ENCODE assay signal across 8 cellular contexts in the genomic region with DNA sequence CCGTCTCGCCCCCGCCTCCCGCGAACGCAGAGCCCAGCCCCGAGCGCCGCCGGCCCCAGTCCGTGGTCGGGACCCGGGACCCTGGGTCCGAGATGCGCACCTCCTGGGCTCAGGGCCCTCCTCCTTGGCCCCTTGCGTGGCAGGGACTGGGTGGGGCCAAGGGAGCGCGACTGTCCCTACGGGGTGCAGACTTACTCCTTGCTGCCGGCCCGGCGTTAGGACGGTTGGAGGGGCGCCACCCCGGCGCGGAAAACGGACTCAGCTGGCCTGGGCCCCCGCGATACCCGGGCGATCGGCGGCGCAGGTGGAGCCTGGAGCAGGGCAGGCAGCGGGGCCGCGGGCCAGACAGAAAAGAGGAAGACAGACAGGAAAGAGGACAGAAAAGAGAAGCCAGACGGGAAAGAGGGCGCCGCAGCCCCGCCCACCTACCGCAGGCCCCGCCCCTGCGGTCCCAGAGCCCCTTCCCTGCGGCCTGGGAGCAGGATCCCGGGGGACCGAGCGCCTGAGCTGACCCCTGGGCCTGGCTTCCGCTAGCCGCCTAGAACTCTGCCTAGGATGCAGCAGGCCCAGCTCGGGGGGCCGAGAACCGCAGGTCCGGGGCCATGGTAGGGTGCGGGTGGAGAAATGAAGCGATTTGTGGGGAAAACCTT. TPM values are rescaled to one million over a fixed set of nuclear protein-coding genes. Genes with fewer than 3 reads are reported as not detected.
DNase-seq lines count a peak whose midpoint lies in the region; ATAC-seq and TF ChIP-seq lines count a peak whose summit lies in the region.

Gene GBGT1 (minus strand): TSS at position 356 of the 650 bp plus-strand sequence. CDS start 1,502 bp downstream, outside the sequence.

- peak; percentile 64 for ATAC-seq in HG03432 (IDR thresholded peaks at IDR 0.05; ENCODE audit: unreplicated experiment)
- peak; percentile 70 for ATAC-seq in mucosa of descending colon
- peak; percentile 52 to 87 for ATAC-seq in upper lobe of left lung (ENCODE audit: low FRiP score in 2 of 2)

- intact Hi-C loops in mucosa of descending colon (cut with DNase I, micrococcal nuclease) = no loop called here

- H3K4me3 ChIP-seq in epithelial cell of esophagus (ENCODE audit: low read length) = peak within 1 kb of the TSS; percentile 39
- peak within 1 kb of the TSS; percentile 2 for H3K4me3 ChIP-seq in mucosa of descending colon
- H3K4me3 ChIP-seq in upper lobe of left lung = peak within 1 kb of the TSS; percentile 52 to 77 (median 68)

- H3K9me3 ChIP-seq in mucosa of descending colon (no peaks in the 10 kb centered on the region), upper lobe of left lung (no peaks in the 10 kb centered on the region)

- H3K36me3 ChIP-seq in mucosa of descending colon (ENCODE audit: low read depth) (no peaks in the 10 kb centered on the region), upper lobe of left lung (peaks cover 0 to 3% (median 0%) of the 10 kb centered on the region in 4 donors)

- peaks cover 10% of the 10 kb centered on the region for H3K4me1 ChIP-seq in mucosa of descending colon (ENCODE audit: low read depth)
- peaks cover 21 to 32% (median 26%) of the 10 kb centered on the region in 4 donors for H3K4me1 ChIP-seq in upper lobe of left lung

- DNase-seq in G401 (ENCODE audit: low spot score) (peak; percentile 67), epithelial cell of esophagus (ENCODE audit: low read depth) (peak; percentile 14), mucosa of descending colon (peak; percentile 74 to 80 (median 77)), upper lobe of left lung (peak; percentile 81 to 95), NCI-H1436 (lab: John Stamatoyannopoulos, UW) (no peak), NCI-H524 treated with DMSO at 0.1 percent for 48 hours (lab: John Stamatoyannopoulos, UW) (no peak)

- H3K27me3 ChIP-seq in upper lobe of left lung = no peaks in the 10 kb centered on the region

- WGBS in upper lobe of left lung, 2 donors = 4 to 8% methylated on average over 29 to 54 of the region's 57 CpGs

- TF ChIP-seq CTCF in VCaP (conservative IDR thresholded peaks at IDR 0.05) (no peak), epithelial cell of esophagus (IDR thresholded peaks at IDR 0.05; ENCODE audit: insufficient read depth, low read depth, low read length, missing control alignments) (no peak), mucosa of descending colon (IDR thresholded peaks at IDR 0.05) (no peak), upper lobe of left lung (IDR thresholded peaks at IDR 0.05) (no peak)

- TF ChIP-seq POLR2A in upper lobe of left lung (IDR thresholded peaks at IDR 0.05) = peak in 1 of 4 donors; percentile 82

- in situ Hi-C loops in G401 (cut with HindIII; ENCODE audit: low sequenced_read_pairs) = no loop called here

- H3K27ac ChIP-seq in VCaP (peak within 1 kb of the TSS; percentile 63; the same call in 1 of the 2 replicates), upper lobe of left lung (peak within 1 kb of the TSS; percentile 36 to 88 (median 84))

- no peak for TF ChIP-seq EP300 in upper lobe of left lung (IDR thresholded peaks at IDR 0.05)

RNA-seq across cellular contexts. Expression of gene GBGT1, which starts in this region (rescaled TPM):
- total RNA-seq in G401 (2014; rRNA removed; shearing (Covaris generic)) = not detected in 2 replicates
- 10 to 100 TPM in 1 of 3 donors, 1 to 10 TPM in 2; 4.3 to 14.0 (median 8.6) TPM for total RNA-seq in mucosa of descending colon
- total RNA-seq in upper lobe of left lung = 10 to 100 TPM in 5 of 6 donors, 1 to 10 TPM in 1; 9.1 to 71.2 (median 36.0) TPM

Comparison
In these comparisons a context has a peak if more than half of its experiments do, and no peak if none do; other contexts are left out.
1. Peak in DNase-seq in G401; RNA of the gene not detected or under 1 TPM.
2. DNase-seq: peak in epithelial cell of esophagus (single experiment), mucosa of descending colon (3 of 3) and upper lobe of left lung (2 of 2); none in NCI-H1436 (single experiment) and NCI-H524 treated with DMSO at 0.1 percent for 48 hours (single experiment).
3. H3K4me3 ChIP-seq: peak in every context shown above with its lines; median percentile 68 in upper lobe of left lung; 39 in epithelial cell of esophagus; 2 in mucosa of descending colon.
4. Peak in every context shown above with its lines, with median percentiles within 50 percentile points of each other: ATAC-seq.